In the genomic region with DNA sequence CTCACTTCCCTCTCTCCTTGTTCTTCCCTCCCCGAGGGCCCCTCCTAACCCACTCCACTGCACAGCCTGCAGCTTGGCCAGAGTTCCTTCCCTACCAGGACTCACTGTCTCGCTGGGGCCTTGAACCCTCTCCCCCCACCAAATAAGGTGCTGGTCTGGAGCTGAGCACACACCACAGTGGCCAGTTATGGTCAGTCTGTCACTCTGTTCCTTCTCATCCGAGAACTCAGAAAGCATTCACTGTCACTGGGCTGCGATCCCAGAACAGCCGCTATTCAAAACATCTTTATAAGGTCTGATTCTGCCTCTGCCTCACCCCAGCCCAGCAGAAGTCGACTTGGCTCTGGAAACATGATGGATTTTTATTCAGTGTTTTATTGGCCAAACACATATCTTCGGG, we compare ENCODE assay signal across 8 cellular contexts. TPM values are rescaled to one million over a fixed set of nuclear protein-coding genes. Genes with fewer than 3 reads are reported as not detected.
DNase-seq lines count a peak whose midpoint lies in the region; ATAC-seq and TF ChIP-seq lines count a peak whose summit lies in the region.
"Had no signal": no experiment of that assay in that cellular context is flagged by ENCODE, and none has a peak within 500 bp of the region (broad histone marks: within the 10 kb centered on the region; RNA-seq: fewer than 3 reads in every experiment).

No MANE protein-coding gene starts in this region.

- H3K9me3 ChIP-seq in colonic mucosa: no peaks in the 10 kb centered on the region
- H3K9me3 ChIP-seq in right lobe of liver: no peaks in the 10 kb centered on the region

- H3K27me3 ChIP-seq in colonic mucosa (no peaks in the 10 kb centered on the region), right lobe of liver (no peaks in the 10 kb centered on the region)

- H3K27ac ChIP-seq in colonic mucosa: peak overlapping the region; percentile 87
- peak overlapping the region in 2 of 3 donors; percentile 37 to 82 for H3K27ac ChIP-seq in right lobe of liver
- H3K27ac ChIP-seq in substantia nigra (ENCODE audit: low read depth, low read length, poor library complexity, severe bottlenecking): peak overlapping the region; percentile 69
- H3K27ac ChIP-seq: HL-60 had no signal

- no peaks in the 10 kb centered on the region for H3K36me3 ChIP-seq in colonic mucosa
- H3K36me3 ChIP-seq in right lobe of liver: no peaks in the 10 kb centered on the region

- no peak for TF ChIP-seq POLR2A in right lobe of liver (IDR thresholded peaks at IDR 0.05)

- TF ChIP-seq CTCF in colonic mucosa (IDR thresholded peaks at IDR 0.05) (no peak), right lobe of liver (IDR thresholded peaks at IDR 0.05) (no peak)

- intact Hi-C loops in colonic mucosa (cut with DNase I) (no loop called here), right lobe of liver (cut with DNase I) (no loop called here)

- WGBS in right lobe of liver (ENCODE audit: insufficient coverage, low coverage, low lambda C conversion rate, missing lambda C conversion rate): 50% methylated on average over 2 of the region's 7 CpGs

- DNase-seq in M059J (ENCODE audit: low read depth) (peak; percentile 50), colonic mucosa (no peak), right lobe of liver (peak in 1 of 3 donors; percentile 49), substantia nigra (lab: John Stamatoyannopoulos, UW) (peak in 42 of 49 donors; percentile 20 to 84 (median 59)), COLO668 (lab: John Stamatoyannopoulos, UW; ENCODE audit: unreplicated experiment) (no peak), GDM1 (lab: John Stamatoyannopoulos, UW) (no peak)

- ATAC-seq in right lobe of liver (peak in 2 of 4 donors; percentile 3 to 40), esophagus mucosa (no peak)

- H3K4me1 ChIP-seq in colonic mucosa (peaks cover 37% of the 10 kb centered on the region), right lobe of liver (peaks cover 0 to 35% (median 16%) of the 10 kb centered on the region in 4 donors)

- no peak overlapping the region for H3K4me3 ChIP-seq in colonic mucosa
- no peak overlapping the region for H3K4me3 ChIP-seq in right lobe of liver

- peak overlapping the region; percentile 37 to 68 for H3K9ac ChIP-seq in colonic mucosa (ENCODE audit: low read depth in 2 of 2, low read length in 2 of 2)

RNA-seq across cellular contexts. Expression of a gene that starts 19.8 kb away (rescaled TPM):
- total RNA-seq in M059J (2014; rRNA removed; shearing (Covaris generic)): 40.7 and 57.1 TPM in 2 replicates
- 100 to 1,000 TPM; 111 to 147 TPM for total RNA-seq in colonic mucosa
- 10 to 100 TPM; 21.9 to 41.8 (median 31.4) TPM for total RNA-seq in right lobe of liver
- total RNA-seq in esophagus mucosa: 52.6 TPM

Comparison
In these comparisons a context has a peak if more than half of its experiments do, and no peak if none do; other contexts are left out.
1. DNase-seq: peak in M059J (single experiment) and substantia nigra (42 of 49); none in colonic mucosa (single experiment), COLO668 (single experiment) and GDM1 (single experiment).
2. Peak in every context shown above with its lines, with median percentiles within 50 percentile points of each other: H3K27ac ChIP-seq.